Comparison of ENCODE assay signal across 1 cellular context in genomic region chr7:43785425-43785824, GRCh38.
TF ChIP-seq lines count a peak whose summit lies in the region.

No MANE protein-coding gene starts in this region.

TF ChIP-seq in SK-N-SH, 30 proteins besides CTCF, POLR2A, EP300 and RAD21 (continued from another document):
- TF ChIP-seq REST (IDR thresholded peaks at IDR 0.05; ENCODE audit: low read depth, low read length) = peak; percentile 73; the same call in 1 of the 2 replicates
- no peak for TF ChIP-seq EZH2phosphoT487 (IDR thresholded peaks at IDR 0.05; ENCODE audit: borderline replicate concordance, low read depth)
- peak; percentile 75 for TF ChIP-seq TEAD4 (IDR thresholded peaks at IDR 0.05; ENCODE audit: borderline replicate concordance, insufficient read depth)
- TF ChIP-seq RXRA (IDR thresholded peaks at IDR 0.05; ENCODE audit: borderline replicate concordance, low read depth) = 0 out of 2 replicates have a peak, but pooled peaks have one; percentile 2
- TF ChIP-seq GATA2 (CRISPR knock-in tag; IDR thresholded peaks at IDR 0.05) = no peak
- TF ChIP-seq IRF3 (IDR thresholded peaks at IDR 0.05; ENCODE audit: low read depth, low read length) = no peak
- no peak; the same call in 1 of the 2 replicates for TF ChIP-seq ELF1 (IDR thresholded peaks at IDR 0.05)
- no peak for TF ChIP-seq TAF1 (IDR thresholded peaks at IDR 0.05; ENCODE audit: borderline replicate concordance, low read depth, low read length)
- no peak for TF ChIP-seq RFX5 (IDR thresholded peaks at IDR 0.05; ENCODE audit: low read length)
- no peak for TF ChIP-seq MXI1 (IDR thresholded peaks at IDR 0.05; ENCODE audit: low read depth, low read length)
- no peak for TF ChIP-seq USF2 (IDR thresholded peaks at IDR 0.05; ENCODE audit: borderline replicate concordance, low read depth, low read length)
- TF ChIP-seq FOXM1 (IDR thresholded peaks at IDR 0.05; ENCODE audit: low read depth) = peak; percentile 66; the same call in 1 of the 2 replicates
- peak; percentile 98 for TF ChIP-seq PBX3 (IDR thresholded peaks at IDR 0.05)
- peak; percentile 98 for TF ChIP-seq SIN3A (IDR thresholded peaks at IDR 0.05; ENCODE audit: borderline replicate concordance, low read depth, low read length)
- TF ChIP-seq NFIC (IDR thresholded peaks at IDR 0.05; ENCODE audit: borderline replicate concordance) = peak; percentile 92
- no peak for TF ChIP-seq CHD2 (IDR thresholded peaks at IDR 0.05; ENCODE audit: low read length, partially characterized antibody)
